Comparison of ENCODE assay signal across 8 cellular contexts in genomic region chr12:57753938-57754337, GRCh38. TPM values are rescaled to one million over a fixed set of nuclear protein-coding genes. Genes with fewer than 3 reads are reported as not detected.
A peak's percentile ranks its signal among the peaks of the same experiment; 100 is the strongest.
DNase-seq lines count a peak whose midpoint lies in the region; ATAC-seq, FAIRE-seq and TF ChIP-seq lines count a peak whose summit lies in the region.

No MANE protein-coding gene starts in this region.

- TF ChIP-seq EP300 in HepG2 (IDR thresholded peaks at IDR 0.05; ENCODE audit: low read depth in 2 of 2, low read length in 2 of 2) (no peak), HepG2 (CRISPR knock-in tag; IDR thresholded peaks at IDR 0.05; ENCODE audit: borderline replicate concordance) (no peak), ovary (IDR thresholded peaks at IDR 0.05) (no peak)

- peak overlapping the region; percentile 81 for H3K27ac Mint-ChIP-seq in activated CD4-positive, alpha-beta memory T cell treated with anti-CD3 and anti-CD28 coated beads, Interleukin-2, amount 10 ng/mL, durations not matched to agents 7 days and 5 days

- peaks cover 3% of the 10 kb centered on the region for H3K27me3 Mint-ChIP-seq in activated CD4-positive, alpha-beta memory T cell treated with anti-CD3 and anti-CD28 coated beads, Interleukin-2, amount 10 ng/mL, durations not matched to agents 7 days and 5 days

- 0 out of 2 replicates have a peak, but pooled peaks cover 5% of the 10 kb centered on the region for H4K20me1 ChIP-seq in HepG2 (ENCODE audit: insufficient read depth, low read length)

- H3K79me2 ChIP-seq in HepG2 (ENCODE audit: insufficient read depth, low read length) = peaks cover 24% of the 10 kb centered on the region

- peak overlapping the region; percentile 93 for H3K4me3 Mint-ChIP-seq in activated CD4-positive, alpha-beta memory T cell treated with anti-CD3 and anti-CD28 coated beads, Interleukin-2, amount 10 ng/mL, durations not matched to agents 7 days and 5 days

- no peak for TF ChIP-seq RAD21 in HepG2 (CRISPR knock-in tag; IDR thresholded peaks at IDR 0.05)

- TF ChIP-seq CTCF in HepG2 (CRISPR knock-in tag; IDR thresholded peaks at IDR 0.05) (no peak), right lobe of liver (IDR thresholded peaks at IDR 0.05) (no peak), left lung (IDR thresholded peaks at IDR 0.05) (no peak), ovary (IDR thresholded peaks at IDR 0.05) (no peak)

- H3K4me2 ChIP-seq in HepG2 (ENCODE audit: low read depth, low read length) = peak overlapping the region; percentile 80; the same call in 1 of the 2 replicates

- POLR2A ChIA-PET in HepG2 (lab: Yijun Ruan, JAX) = interaction anchor here (1.1 to 1.2 kb wide), 2 partner anchors 9 to 18 kb away, joined by 4 to 6 read pairs; partner anchors contain the start of genes EEF1AKMT3, METTL1 and TSPAN31
- POLR2A ChIA-PET in activated CD4-positive, alpha-beta memory T cell treated with anti-CD3 and anti-CD28 coated beads, Interleukin-2, amount 10 ng/mL, durations not matched to agents 7 days and 5 days (lab: Charles Lee) = interaction anchor here (1.0 to 1.4 kb wide), 3 partner anchors 9 to 18 kb away, joined by 3 to 5 read pairs (median 3); partner anchors contain the start of genes EEF1AKMT3, METTL1 and TSPAN31

- no peak overlapping the region for H2AFZ ChIP-seq in HepG2 (ENCODE audit: low read length)

- H3K27ac ChIP-seq in HepG2 (ENCODE audit: extremely low read length, insufficient read depth, low read length) = peak overlapping the region; percentile 30
- no peak overlapping the region for H3K27ac ChIP-seq in right lobe of liver
- H3K27ac ChIP-seq in left lung = peak overlapping the region; percentile 76 to 85
- no peak overlapping the region for H3K27ac ChIP-seq in ovary

- H3K36me3 Mint-ChIP-seq in activated CD4-positive, alpha-beta memory T cell treated with anti-CD3 and anti-CD28 coated beads, Interleukin-2, amount 10 ng/mL, durations not matched to agents 7 days and 5 days (ENCODE audit: low read depth) = peaks cover 34% of the 10 kb centered on the region

- no peak for TF ChIP-seq POLR2A in HepG2 (IDR thresholded peaks at IDR 0.05; ENCODE audit: insufficient read depth in 1 of 2, low read depth in 2 of 2, low read length in 2 of 2)
- no peak for TF ChIP-seq POLR2A in right lobe of liver (IDR thresholded peaks at IDR 0.05)
- TF ChIP-seq POLR2A in ovary (IDR thresholded peaks at IDR 0.05) = no peak

- DNase-seq in HepG2 (ENCODE audit: low spot score) = no peak
- DNase-seq in right lobe of liver = no peak
- no peak for DNase-seq in activated CD4-positive, alpha-beta memory T cell treated with anti-CD3 and anti-CD28 coated beads, Interleukin-2, amount 10 ng/mL, durations not matched to agents 7 days and 5 days
- no peak for DNase-seq in left lung
- no peak for DNase-seq in NCI-H146 (lab: John Stamatoyannopoulos, UW)
- DNase-seq in ovary = no peak
- no peak for DNase-seq in NCI-H774 (lab: John Stamatoyannopoulos, UW)

- CTCF ChIA-PET in HepG2 (lab: Yijun Ruan, JAX; ENCODE audit: low intra/inter-chr PET ratio, low total read pairs) = no interaction called here
- CTCF ChIA-PET in activated CD4-positive, alpha-beta memory T cell treated with anti-CD3 and anti-CD28 coated beads, Interleukin-2, amount 10 ng/mL, durations not matched to agents 7 days and 5 days (lab: Charles Lee) = no interaction called here

- H3K36me3 ChIP-seq in HepG2 (replicated peaks in 1 of 2; ENCODE audit: control insufficient read depth in 1 of 2, insufficient read depth in 2 of 2, low read length in 2 of 2) = peaks cover 8 to 14% of the 10 kb centered on the region in 2 experiments; a peak in 4 of 5 replicates
- peaks cover 0 to 3% (median 0%) of the 10 kb centered on the region in 4 donors for H3K36me3 ChIP-seq in right lobe of liver
- peaks cover 0 to 34% of the 10 kb centered on the region in 2 donors for H3K36me3 ChIP-seq in left lung
- H3K36me3 ChIP-seq in ovary = no peaks in the 10 kb centered on the region

- H3K4me1 Mint-ChIP-seq in activated CD4-positive, alpha-beta memory T cell treated with anti-CD3 and anti-CD28 coated beads, Interleukin-2, amount 10 ng/mL, durations not matched to agents 7 days and 5 days = peaks cover 60% of the 10 kb centered on the region

- no peaks in the 10 kb centered on the region for H3K9me3 Mint-ChIP-seq in activated CD4-positive, alpha-beta memory T cell treated with anti-CD3 and anti-CD28 coated beads, Interleukin-2, amount 10 ng/mL, durations not matched to agents 7 days and 5 days

- in situ Hi-C loops in HepG2 (cut with HindIII; ENCODE audit: extremely low pct_ligation_motif_present, low pct_unique_long_range_greater_than_20kb) = no loop called here

- H3K27me3 ChIP-seq in HepG2 (ENCODE audit: control insufficient read depth in 1 of 2, insufficient read depth in 2 of 2, low read length in 2 of 2) (no peaks in the 10 kb centered on the region; a peak in 1 of 5 replicates), right lobe of liver (no peaks in the 10 kb centered on the region), left lung (peaks cover 0 to 12% of the 10 kb centered on the region in 2 donors), ovary (no peaks in the 10 kb centered on the region)

- H3K4me3 ChIP-seq in HepG2 (replicated peaks in 1 of 3; ENCODE audit: insufficient read depth in 1 of 3, low read depth in 2 of 3, low read length in 3 of 3) (peak overlapping the region in 2 of 3 experiments; percentile 81 to 82; a peak in 2 of 6 replicates), right lobe of liver (no peak overlapping the region), left lung (no peak overlapping the region), ovary (no peak overlapping the region)

- no peak for ATAC-seq in HepG2
- no peak for ATAC-seq in right lobe of liver
- ATAC-seq in left lung = no peak
- ATAC-seq in GM19023 (IDR thresholded peaks at IDR 0.05; ENCODE audit: unreplicated experiment) = no peak

- intact Hi-C loops in HepG2 (cut with micrococcal nuclease; ENCODE audit: unreplicated experiment) (no loop called here), right lobe of liver (cut with DNase I) (no loop called here), left lung (cut with DNase I) (no loop called here), ovary (cut with DNase I) (no loop called here)

- 16% methylated on average over 1 of the region's 1 CpG for WGBS in HepG2 (ENCODE audit: low lambda C conversion rate)
- 31% methylated on average over 1 of the region's 1 CpG for WGBS in right lobe of liver (ENCODE audit: insufficient coverage, low coverage, low lambda C conversion rate, missing lambda C conversion rate)
- 12 to 23% (median 17%) methylated on average over 1 of the region's 1 CpG for WGBS in ovary, 3 donors

- H3K9ac ChIP-seq in HepG2 (ENCODE audit: insufficient read depth, low read depth, low read length) = no peak overlapping the region

- H3K4me1 ChIP-seq in HepG2 (ENCODE audit: insufficient read depth, low read length) (peaks cover 43% of the 10 kb centered on the region), right lobe of liver (peaks cover 0 to 15% (median 3%) of the 10 kb centered on the region in 4 donors), left lung (peaks cover 10 to 57% of the 10 kb centered on the region in 2 donors), ovary (ENCODE audit: insufficient read depth) (peaks cover 9% of the 10 kb centered on the region)

- BruUV-seq in HepG2 (replicated peaks; lab: Mats Ljungman, UMichigan) = no TSS peak

- H3K9me3 ChIP-seq in HepG2 (ENCODE audit: low read length) (no peaks in the 10 kb centered on the region), right lobe of liver (no peaks in the 10 kb centered on the region), left lung (no peaks in the 10 kb centered on the region), ovary (peaks cover 0 to 10% of the 10 kb centered on the region in 2 donors)

- FAIRE-seq in HepG2 (lab: Jason Lieb, UNC) = no peak

RNA-seq across cellular contexts. Expression of gene MARCHF9, which starts 1.0 kb away (rescaled TPM):
- total RNA-seq in HepG2 (2016; rRNA removed; fragmentation: Illumina TruSeq; extraction: Trizol) (2.7 and 5.7 TPM in 2 replicates), right lobe of liver (1 to 10 TPM; 2.1 to 3.9 (median 3.3) TPM), left lung (10 to 100 TPM; 17.4 to 22.4 TPM), ovary (10 to 100 TPM in 1 of 7 donors, 1 to 10 TPM in 6; 5.0 to 15.2 (median 7.7) TPM)
- 3.9 and 5.1 TPM in 2 replicates for total RNA-seq in HepG2 (2016; cell fraction: cytosol; rRNA removed; fragmentation: Illumina TruSeq; extraction: Trizol; ENCODE audit: low read depth)
- 3.4 and 4.7 TPM in 2 replicates for total RNA-seq in HepG2 (2016; cell fraction: insoluble cytoplasmic fraction; rRNA removed; fragmentation: Illumina TruSeq; extraction: Trizol)
- total RNA-seq in HepG2 (2016; cell fraction: membrane; rRNA removed; fragmentation: Illumina TruSeq; extraction: Trizol) = 5.9 and 6.2 TPM in 2 replicates
- total RNA-seq in HepG2 (2016; cell fraction: nucleus; rRNA removed; fragmentation: Illumina TruSeq; extraction: Trizol) = 3.4 and 4.3 TPM in 2 replicates
- polyA plus RNA-seq in HepG2 (2011; rRNA removed) (9.6 and 14.5 TPM in 2 replicates), ovary (1 to 10 TPM; 5.0 to 7.9 TPM)
- polyA plus RNA-seq in HepG2 (2011; cell fraction: cytosol; rRNA removed) = 8.1 and 8.8 TPM in 2 replicates
- 15.5 and 17.5 TPM in 2 replicates for polyA plus RNA-seq in HepG2 (2011; cell fraction: nucleus; rRNA removed)
- 7.7 and 10.3 TPM in 2 replicates for polyA plus RNA-seq in HepG2 (2012)
- polyA plus RNA-seq in HepG2 (2016; cell fraction: cytosol; fragmentation: Illumina TruSeq; extraction: Trizol; ENCODE audit: low read depth) = 2.7 and 3.1 TPM in 2 replicates
- 5.0 and 8.0 TPM in 2 replicates for polyA plus RNA-seq in HepG2 (2016; cell fraction: insoluble cytoplasmic fraction; fragmentation: Illumina TruSeq; extraction: Trizol; ENCODE audit: low read depth)
- 5.8 TPM in 2 replicates for polyA plus RNA-seq in HepG2 (2016; cell fraction: membrane; fragmentation: Illumina TruSeq; extraction: Trizol; ENCODE audit: low read depth)
- 13.4 and 15.4 TPM in 2 replicates for polyA plus RNA-seq in HepG2 (2016; cell fraction: nucleus; fragmentation: Illumina TruSeq; extraction: Trizol; ENCODE audit: insufficient read depth, low read depth)
- 12.1 and 12.5 TPM in 2 replicates for polyA minus RNA-seq in HepG2 (2011; rRNA and poly(A)+ RNA removed; ENCODE audit: low replicate concordance)
- polyA minus RNA-seq in HepG2 (2011; cell fraction: cytosol; rRNA and poly(A)+ RNA removed) = 4.1 and 4.5 TPM in 2 replicates
- 3.7 and 5.3 TPM in 2 replicates for polyA minus RNA-seq in HepG2 (2011; cell fraction: nucleus; rRNA and poly(A)+ RNA removed)
- total RNA-seq in activated CD4-positive, alpha-beta memory T cell treated with anti-CD3 and anti-CD28 coated beads, Interleukin-2, amount 10 ng/mL, durations not matched to agents 7 days and 5 days = 10 to 100 TPM; 29.2 to 31.4 TPM

RNA-seq across cellular contexts. Expression of gene CDK4, which starts 1.8 kb away (rescaled TPM):
- total RNA-seq in HepG2 (2016; rRNA removed; fragmentation: Illumina TruSeq; extraction: Trizol) = 209 and 255 TPM in 2 replicates
- total RNA-seq in HepG2 (2016; cell fraction: cytosol; rRNA removed; fragmentation: Illumina TruSeq; extraction: Trizol; ENCODE audit: low read depth) = 114 and 177 TPM in 2 replicates
- 213 and 245 TPM in 2 replicates for total RNA-seq in HepG2 (2016; cell fraction: insoluble cytoplasmic fraction; rRNA removed; fragmentation: Illumina TruSeq; extraction: Trizol)
- total RNA-seq in HepG2 (2016; cell fraction: membrane; rRNA removed; fragmentation: Illumina TruSeq; extraction: Trizol) = 203 and 282 TPM in 2 replicates
- total RNA-seq in HepG2 (2016; cell fraction: nucleus; rRNA removed; fragmentation: Illumina TruSeq; extraction: Trizol) = 105 and 134 TPM in 2 replicates
- 171 and 191 TPM in 2 replicates for polyA plus RNA-seq in HepG2 (2011; rRNA removed)
- polyA plus RNA-seq in HepG2 (2011; cell fraction: cytosol; rRNA removed) = 223 and 255 TPM in 2 replicates
- 58.2 and 58.6 TPM in 2 replicates for polyA plus RNA-seq in HepG2 (2011; cell fraction: nucleus; rRNA removed)
- polyA plus RNA-seq in HepG2 (2012) = 68.6 and 92.8 TPM in 2 replicates
- 148 and 226 TPM in 2 replicates for polyA plus RNA-seq in HepG2 (2016; cell fraction: cytosol; fragmentation: Illumina TruSeq; extraction: Trizol; ENCODE audit: low read depth)
- polyA plus RNA-seq in HepG2 (2016; cell fraction: insoluble cytoplasmic fraction; fragmentation: Illumina TruSeq; extraction: Trizol; ENCODE audit: low read depth) = 315 and 325 TPM in 2 replicates
- 208 and 297 TPM in 2 replicates for polyA plus RNA-seq in HepG2 (2016; cell fraction: membrane; fragmentation: Illumina TruSeq; extraction: Trizol; ENCODE audit: low read depth)
- polyA plus RNA-seq in HepG2 (2016; cell fraction: nucleus; fragmentation: Illumina TruSeq; extraction: Trizol; ENCODE audit: insufficient read depth, low read depth) = 175 and 177 TPM in 2 replicates
- 141 and 375 TPM in 2 replicates for polyA minus RNA-seq in HepG2 (2011; rRNA and poly(A)+ RNA removed; ENCODE audit: low replicate concordance)
- 49.7 and 59.9 TPM in 2 replicates for polyA minus RNA-seq in HepG2 (2011; cell fraction: cytosol; rRNA and poly(A)+ RNA removed)
- polyA minus RNA-seq in HepG2 (2011; cell fraction: nucleus; rRNA and poly(A)+ RNA removed) = 72.6 and 80.6 TPM in 2 replicates
- total RNA-seq in right lobe of liver = 10 to 100 TPM; 23.3 to 47.3 (median 31.8) TPM
- 10 to 100 TPM; 87.7 to 88.6 TPM for total RNA-seq in activated CD4-positive, alpha-beta memory T cell treated with anti-CD3 and anti-CD28 coated beads, Interleukin-2, amount 10 ng/mL, durations not matched to agents 7 days and 5 days
- 100 to 1,000 TPM in 1 of 2 donors, 10 to 100 TPM in 1; 80.1 to 130 TPM for total RNA-seq in left lung
- 100 to 1,000 TPM; 111 to 175 (median 122) TPM for total RNA-seq in ovary
- 100 to 1,000 TPM in 1 of 2 donors, 10 to 100 TPM in 1; 82.7 to 127 TPM for polyA plus RNA-seq in ovary

RNA-seq across cellular contexts. Expression of gene TSPAN31, which starts 9.1 kb away (rescaled TPM):
- total RNA-seq in HepG2 (2016; rRNA removed; fragmentation: Illumina TruSeq; extraction: Trizol) (5.4 and 10.4 TPM in 2 replicates), right lobe of liver (10 to 100 TPM; 15.1 to 34.4 (median 20.6) TPM), left lung (10 to 100 TPM; 33.5 to 40.0 TPM), ovary (10 to 100 TPM; 27.7 to 64.0 (median 32.5) TPM)
- total RNA-seq in HepG2 (2016; cell fraction: cytosol; rRNA removed; fragmentation: Illumina TruSeq; extraction: Trizol; ENCODE audit: low read depth) = 3.1 and 3.3 TPM in 2 replicates
- total RNA-seq in HepG2 (2016; cell fraction: insoluble cytoplasmic fraction; rRNA removed; fragmentation: Illumina TruSeq; extraction: Trizol) = 7.8 and 11.5 TPM in 2 replicates
- total RNA-seq in HepG2 (2016; cell fraction: membrane; rRNA removed; fragmentation: Illumina TruSeq; extraction: Trizol) = 6.1 and 6.3 TPM in 2 replicates
- 8.7 and 15.1 TPM in 2 replicates for total RNA-seq in HepG2 (2016; cell fraction: nucleus; rRNA removed; fragmentation: Illumina TruSeq; extraction: Trizol)
- polyA plus RNA-seq in HepG2 (2011; rRNA removed) (24.6 and 27.3 TPM in 2 replicates), ovary (10 to 100 TPM; 44.0 to 63.7 TPM)
- 19.3 and 22.2 TPM in 2 replicates for polyA plus RNA-seq in HepG2 (2011; cell fraction: cytosol; rRNA removed)
- polyA plus RNA-seq in HepG2 (2011; cell fraction: nucleus; rRNA removed) = 26.2 and 31.2 TPM in 2 replicates
- 17.1 and 17.8 TPM in 2 replicates for polyA plus RNA-seq in HepG2 (2012)
- polyA plus RNA-seq in HepG2 (2016; cell fraction: cytosol; fragmentation: Illumina TruSeq; extraction: Trizol; ENCODE audit: low read depth) = 3.2 and 4.3 TPM in 2 replicates
- 6.6 and 6.9 TPM in 2 replicates for polyA plus RNA-seq in HepG2 (2016; cell fraction: insoluble cytoplasmic fraction; fragmentation: Illumina TruSeq; extraction: Trizol; ENCODE audit: low read depth)
- 4.9 and 7.9 TPM in 2 replicates for polyA plus RNA-seq in HepG2 (2016; cell fraction: membrane; fragmentation: Illumina TruSeq; extraction: Trizol; ENCODE audit: low read depth)
- 22.0 and 24.1 TPM in 2 replicates for polyA plus RNA-seq in HepG2 (2016; cell fraction: nucleus; fragmentation: Illumina TruSeq; extraction: Trizol; ENCODE audit: insufficient read depth, low read depth)
- 8.6 and 23.9 TPM in 2 replicates for polyA minus RNA-seq in HepG2 (2011; rRNA and poly(A)+ RNA removed; ENCODE audit: low replicate concordance)
- 5.8 and 8.3 TPM in 2 replicates for polyA minus RNA-seq in HepG2 (2011; cell fraction: cytosol; rRNA and poly(A)+ RNA removed)
- polyA minus RNA-seq in HepG2 (2011; cell fraction: nucleus; rRNA and poly(A)+ RNA removed) = 14.9 and 21.0 TPM in 2 replicates
- 10 to 100 TPM; 21.8 to 23.0 TPM for total RNA-seq in activated CD4-positive, alpha-beta memory T cell treated with anti-CD3 and anti-CD28 coated beads, Interleukin-2, amount 10 ng/mL, durations not matched to agents 7 days and 5 days

RNA-seq across cellular contexts. Expression of gene CYP27B1, which starts 12.9 kb away (rescaled TPM):
- total RNA-seq in HepG2 (2016; rRNA removed; fragmentation: Illumina TruSeq; extraction: Trizol) = 0.97 and 2.3 TPM in 2 replicates
- total RNA-seq in HepG2 (2016; cell fraction: cytosol; rRNA removed; fragmentation: Illumina TruSeq; extraction: Trizol; ENCODE audit: low read depth) = 0.51 and 0.53 TPM in 2 replicates
- 0.70 and 2.8 TPM in 2 replicates for total RNA-seq in HepG2 (2016; cell fraction: insoluble cytoplasmic fraction; rRNA removed; fragmentation: Illumina TruSeq; extraction: Trizol)
- 0.79 and 0.83 TPM in 2 replicates for total RNA-seq in HepG2 (2016; cell fraction: membrane; rRNA removed; fragmentation: Illumina TruSeq; extraction: Trizol)
- 4.1 and 5.2 TPM in 2 replicates for total RNA-seq in HepG2 (2016; cell fraction: nucleus; rRNA removed; fragmentation: Illumina TruSeq; extraction: Trizol)
- 3.0 and 3.4 TPM in 2 replicates for polyA plus RNA-seq in HepG2 (2011; rRNA removed)
- 0.86 and 1.2 TPM in 2 replicates for polyA plus RNA-seq in HepG2 (2011; cell fraction: cytosol; rRNA removed)
- 19.6 and 23.7 TPM in 2 replicates for polyA plus RNA-seq in HepG2 (2011; cell fraction: nucleus; rRNA removed)
- polyA plus RNA-seq in HepG2 (2012) = 1.4 and 2.3 TPM in 2 replicates
- 0.29 and 0.36 TPM in 2 replicates for polyA plus RNA-seq in HepG2 (2016; cell fraction: cytosol; fragmentation: Illumina TruSeq; extraction: Trizol; ENCODE audit: low read depth)
- 1.1 and 1.2 TPM in 2 replicates for polyA plus RNA-seq in HepG2 (2016; cell fraction: insoluble cytoplasmic fraction; fragmentation: Illumina TruSeq; extraction: Trizol; ENCODE audit: low read depth)
- 0.59 and 0.77 TPM in 2 replicates for polyA plus RNA-seq in HepG2 (2016; cell fraction: membrane; fragmentation: Illumina TruSeq; extraction: Trizol; ENCODE audit: low read depth)
- 6.9 and 9.0 TPM in 2 replicates for polyA plus RNA-seq in HepG2 (2016; cell fraction: nucleus; fragmentation: Illumina TruSeq; extraction: Trizol; ENCODE audit: insufficient read depth, low read depth)
- polyA minus RNA-seq in HepG2 (2011; rRNA and poly(A)+ RNA removed; ENCODE audit: low replicate concordance) = 5.9 and 7.2 TPM in 2 replicates
- polyA minus RNA-seq in HepG2 (2011; cell fraction: cytosol; rRNA and poly(A)+ RNA removed) = 0.40 and 1.9 TPM in 2 replicates
- 15.7 and 19.3 TPM in 2 replicates for polyA minus RNA-seq in HepG2 (2011; cell fraction: nucleus; rRNA and poly(A)+ RNA removed)
- 1 to 10 TPM in 3 of 6 experiments, under 1 TPM in 3; 0.25 to 1.4 (median 0.81) TPM for total RNA-seq in right lobe of liver
- total RNA-seq in activated CD4-positive, alpha-beta memory T cell treated with anti-CD3 and anti-CD28 coated beads, Interleukin-2, amount 10 ng/mL, durations not matched to agents 7 days and 5 days = 1 to 10 TPM; 3.3 to 4.3 TPM
- total RNA-seq in left lung = 1 to 10 TPM; 1.5 to 4.7 TPM
- total RNA-seq in ovary = 1 to 10 TPM in 4 of 7 donors, under 1 TPM in 3; 0.12 to 2.5 (median 1.0) TPM
- polyA plus RNA-seq in ovary = under 1 TPM; 0.18 to 0.30 TPM

RNA-seq across cellular contexts. Expression of gene AGAP2, which starts 15.4 kb away (rescaled TPM):
- 0.38 and 0.81 TPM in 2 replicates for total RNA-seq in HepG2 (2016; rRNA removed; fragmentation: Illumina TruSeq; extraction: Trizol)
- total RNA-seq in HepG2 (2016; cell fraction: cytosol; rRNA removed; fragmentation: Illumina TruSeq; extraction: Trizol; ENCODE audit: low read depth) = 0.10 and 0.18 TPM in 2 replicates
- total RNA-seq in HepG2 (2016; cell fraction: insoluble cytoplasmic fraction; rRNA removed; fragmentation: Illumina TruSeq; extraction: Trizol) = 0.45 and 0.91 TPM in 2 replicates
- total RNA-seq in HepG2 (2016; cell fraction: membrane; rRNA removed; fragmentation: Illumina TruSeq; extraction: Trizol) = 0.24 and 0.49 TPM in 2 replicates
- total RNA-seq in HepG2 (2016; cell fraction: nucleus; rRNA removed; fragmentation: Illumina TruSeq; extraction: Trizol) = 0.44 and 0.71 TPM in 2 replicates
- polyA plus RNA-seq in HepG2 (2011; rRNA removed) = 0.45 and 0.73 TPM in 2 replicates
- polyA plus RNA-seq in HepG2 (2011; cell fraction: cytosol; rRNA removed) = 0.50 and 0.87 TPM in 2 replicates
- polyA plus RNA-seq in HepG2 (2011; cell fraction: nucleus; rRNA removed) = 1.0 and 1.5 TPM in 2 replicates
- 0.23 and 0.31 TPM in 2 replicates for polyA plus RNA-seq in HepG2 (2012)
- polyA plus RNA-seq in HepG2 (2016; cell fraction: cytosol; fragmentation: Illumina TruSeq; extraction: Trizol; ENCODE audit: low read depth) = 0.33 and 0.42 TPM in 2 replicates
- 0.57 and 0.95 TPM in 2 replicates for polyA plus RNA-seq in HepG2 (2016; cell fraction: insoluble cytoplasmic fraction; fragmentation: Illumina TruSeq; extraction: Trizol; ENCODE audit: low read depth)
- polyA plus RNA-seq in HepG2 (2016; cell fraction: membrane; fragmentation: Illumina TruSeq; extraction: Trizol; ENCODE audit: low read depth) = 0.10 and 0.23 TPM in 2 replicates
- 0.37 and 1.3 TPM in 2 replicates for polyA plus RNA-seq in HepG2 (2016; cell fraction: nucleus; fragmentation: Illumina TruSeq; extraction: Trizol; ENCODE audit: insufficient read depth, low read depth)
- 0.42 and 0.96 TPM in 2 replicates for polyA minus RNA-seq in HepG2 (2011; rRNA and poly(A)+ RNA removed; ENCODE audit: low replicate concordance)
- polyA minus RNA-seq in HepG2 (2011; cell fraction: cytosol; rRNA and poly(A)+ RNA removed) = 0.70 and 0.79 TPM in 2 replicates
- 0.90 and 1.5 TPM in 2 replicates for polyA minus RNA-seq in HepG2 (2011; cell fraction: nucleus; rRNA and poly(A)+ RNA removed)
- under 1 TPM; 0.26 to 0.87 (median 0.57) TPM for total RNA-seq in right lobe of liver
- total RNA-seq in activated CD4-positive, alpha-beta memory T cell treated with anti-CD3 and anti-CD28 coated beads, Interleukin-2, amount 10 ng/mL, durations not matched to agents 7 days and 5 days = 10 to 100 TPM; 84.5 to 85.1 TPM
- total RNA-seq in left lung = 1 to 10 TPM; 1.9 to 5.8 TPM
- total RNA-seq in ovary = under 1 TPM; 0.34 to 0.99 (median 0.60) TPM
- polyA plus RNA-seq in ovary = 1 to 10 TPM in 1 of 2 donors, under 1 TPM in 1; 0.33 to 1.3 TPM

Comparison
In these comparisons a context has a peak if more than half of its experiments do, and no peak if none do; other contexts are left out.
1. H3K27ac ChIP-seq: peak in HepG2 (single experiment) and left lung (2 of 2); none in right lobe of liver (0 of 3) and ovary (0 of 2).
2. H3K4me3 ChIP-seq: peak in HepG2 (2 of 3); none in right lobe of liver (0 of 3), left lung (0 of 2) and ovary (single experiment).